9 cellular contexts compared by ENCODE assay signal in genomic region chr10:73865107-73865458, GRCh38.
A peak's percentile ranks its signal among the peaks of the same experiment; 100 is the strongest.
DNase-seq lines count a peak whose midpoint lies in the region; ATAC-seq and TF ChIP-seq lines count a peak whose summit lies in the region.
"Had no signal": no experiment of that assay in that cellular context is flagged by ENCODE, and none has a peak within 500 bp of the region (broad histone marks: within the 10 kb centered on the region; RNA-seq: fewer than 3 reads in every experiment).

No MANE protein-coding gene starts in this region.

- H3K4me1 ChIP-seq in MM.1S (ENCODE audit: low read length) = peaks cover 21% of the 10 kb centered on the region

- no peaks in the 10 kb centered on the region for H3K9me2 ChIP-seq in MM.1S (replicated peaks; ENCODE audit: insufficient read depth, low read length)

- peak overlapping the region; percentile 16; the same call in 1 of the 2 replicates for H3K9ac ChIP-seq in MM.1S (ENCODE audit: low read length)

- DNase-seq in MM.1S (no peak), coronary artery (ENCODE audit: low spot score) (no peak), NCI-H2081 (lab: John Stamatoyannopoulos, UW) (no peak)
- DNase-seq: NCI-H187 treated with DMSO at 0.1 percent for 48 hours, PC-9 had no signal

- H3F3A ChIP-seq in MM.1S (ENCODE audit: insufficient read depth, low read length) = peaks cover 13% of the 10 kb centered on the region; the same call in 1 of the 2 replicates

- ATAC-seq in GM18867 (IDR thresholded peaks at IDR 0.05; ENCODE audit: unreplicated experiment) = no peak
- no peak for ATAC-seq in GM18502 (IDR thresholded peaks at IDR 0.05; ENCODE audit: poor library complexity, unreplicated experiment)

- H3K27ac ChIP-seq in MM.1S (ENCODE audit: low read length) = peak overlapping the region; percentile 40; the same call in 1 of the 2 replicates
- peak overlapping the region in 1 of 2 donors; percentile 82 for H3K27ac ChIP-seq in coronary artery
- peak overlapping the region in 20 of 21 experiments; percentile 30 to 93 (median 70) for H3K27ac ChIP-seq in skin epidermis
- H3K27ac ChIP-seq: PC-9 had no signal

- H3K36me3 ChIP-seq in MM.1S (replicated peaks; ENCODE audit: insufficient read depth, low read length) = no peaks in the 10 kb centered on the region

- no peaks in the 10 kb centered on the region for H3K9me3 ChIP-seq in MM.1S (replicated peaks; ENCODE audit: insufficient read depth, low read length)

- H2AFZ ChIP-seq in MM.1S (ENCODE audit: low read length) = peak overlapping the region; percentile 68
- H2AFZ ChIP-seq: PC-9 had no signal

- H3K4me3 ChIP-seq in GM08714 (ENCODE audit: low read length) (peak overlapping the region; percentile 32; the same call in 1 of the 2 replicates), MM.1S (ENCODE audit: low read length) (peak overlapping the region; percentile 22; the same call in 1 of the 2 replicates), coronary artery (peak overlapping the region; percentile 40), skin epidermis (peak overlapping the region in 3 of 7 experiments; percentile 5 to 19 (median 8))
- H3K4me3 ChIP-seq: PC-9 had no signal

- TF ChIP-seq CTCF in MM.1S (IDR thresholded peaks at IDR 0.05; ENCODE audit: low read length) (no peak), coronary artery (IDR thresholded peaks at IDR 0.05) (no peak)

- peaks cover 37% of the 10 kb centered on the region for H3K79me2 ChIP-seq in MM.1S (ENCODE audit: low read length)

- no peaks in the 10 kb centered on the region for H4K20me1 ChIP-seq in MM.1S (ENCODE audit: insufficient read depth, low read length)

- H3K4me2 ChIP-seq in MM.1S (ENCODE audit: low read depth, low read length) = peak overlapping the region; percentile 64
- H3K4me2 ChIP-seq: PC-9 had no signal

- no peaks in the 10 kb centered on the region for H3K27me3 ChIP-seq in MM.1S (replicated peaks; ENCODE audit: insufficient read depth, low read length)
